1 cellular context compared by ENCODE assay signal in the genomic region with DNA sequence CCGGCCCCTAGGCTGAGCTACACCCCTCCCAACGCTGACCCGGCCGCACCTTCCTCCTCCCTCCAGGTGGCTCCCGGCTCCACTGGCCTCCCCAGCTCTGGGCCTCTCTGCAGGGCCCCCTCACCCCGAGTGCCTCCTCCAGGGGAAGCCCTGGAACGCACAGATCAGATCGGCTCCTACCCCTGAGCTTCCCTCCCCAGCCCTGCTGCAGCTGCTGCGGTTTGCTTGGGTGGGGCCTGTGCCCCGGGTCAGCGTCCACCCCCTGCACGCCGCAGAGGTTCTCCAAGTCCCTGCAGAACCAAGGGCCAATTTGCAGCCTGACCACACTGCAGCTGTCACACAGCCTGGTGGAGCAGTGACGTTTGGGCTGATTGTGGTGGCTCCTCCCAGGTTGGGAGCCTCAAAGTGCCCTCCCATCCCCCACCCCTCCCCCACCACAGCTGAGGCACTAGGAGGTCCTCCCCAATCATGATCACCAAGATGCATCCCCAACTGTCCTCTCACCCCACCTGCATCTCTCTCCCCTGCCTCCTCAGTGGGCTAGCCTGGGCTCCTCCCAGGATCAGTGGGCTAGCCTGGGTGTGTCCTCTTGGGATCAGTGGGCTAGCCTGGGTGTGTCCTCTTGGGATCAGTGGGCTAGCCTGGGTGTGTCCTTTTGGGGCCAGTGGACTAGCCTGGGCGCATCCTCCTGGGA.
TF ChIP-seq lines count a peak whose summit lies in the region.

No MANE protein-coding gene starts in this region.

TF ChIP-seq in SK-N-SH, 30 proteins besides CTCF, POLR2A, EP300 and RAD21 (continued from another document):
- TF ChIP-seq SMC3 (IDR thresholded peaks at IDR 0.05; ENCODE audit: low read depth, low read length): no peak
- no peak for TF ChIP-seq SIN3A (IDR thresholded peaks at IDR 0.05; ENCODE audit: borderline replicate concordance, low read depth, low read length)
- TF ChIP-seq, protein P1, sequence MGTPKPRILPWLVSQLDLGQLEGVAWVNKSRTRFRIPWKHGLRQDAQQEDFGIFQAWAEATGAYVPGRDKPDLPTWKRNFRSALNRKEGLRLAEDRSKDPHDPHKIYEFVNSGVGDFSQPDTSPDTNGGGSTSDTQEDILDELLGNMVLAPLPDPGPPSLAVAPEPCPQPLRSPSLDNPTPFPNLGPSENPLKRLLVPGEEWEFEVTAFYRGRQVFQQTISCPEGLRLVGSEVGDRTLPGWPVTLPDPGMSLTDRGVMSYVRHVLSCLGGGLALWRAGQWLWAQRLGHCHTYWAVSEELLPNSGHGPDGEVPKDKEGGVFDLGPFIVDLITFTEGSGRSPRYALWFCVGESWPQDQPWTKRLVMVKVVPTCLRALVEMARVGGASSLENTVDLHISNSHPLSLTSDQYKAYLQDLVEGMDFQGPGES (IDR thresholded peaks at IDR 0.05; ENCODE audit: low read depth, low read length): no peak
- no peak for TF ChIP-seq RFX5 (IDR thresholded peaks at IDR 0.05; ENCODE audit: low read length)
- TF ChIP-seq TAF1 (IDR thresholded peaks at IDR 0.05; ENCODE audit: borderline replicate concordance, low read depth, low read length): no peak
- TF ChIP-seq POLR2AphosphoS5 (IDR thresholded peaks at IDR 0.05; ENCODE audit: low read depth, low read length): no peak
TF ChIP-seq in SK-N-SH: peak in this region for 0.
